In genomic region chr13:39522329-39522728, GRCh38 we compare ENCODE assay signal across 23 cellular contexts.
DNase-seq lines count a peak whose midpoint lies in the region; ATAC-seq and TF ChIP-seq lines count a peak whose summit lies in the region.
"Had no signal": no experiment of that assay in that cellular context is flagged by ENCODE, and none has a peak within 500 bp of the region (broad histone marks: within the 10 kb centered on the region; RNA-seq: fewer than 3 reads in every experiment).

No MANE protein-coding gene starts in this region.

- 71 to 87% (median 82%) methylated on average over 4 of the region's 4 CpGs for WGBS in heart left ventricle, 4 donors
- 88% methylated on average over 2 of the region's 4 CpGs; no CpG with 5 or more reads in 1 of the 2 experiments for WGBS in IMR-90 (ENCODE audit: extremely low coverage in 2 of 2, insufficient read length in 1 of 2), 2 experiments

- no peak overlapping the region for H4K8ac ChIP-seq in IMR-90 (ENCODE audit: low read depth in 2 of 2, low read length in 2 of 2)

- CTCF ChIA-PET in IMR-90 (lab: Yijun Ruan, JAX), result no interaction called here

- no peak overlapping the region for H3K14ac ChIP-seq in IMR-90 (replicated peaks; ENCODE audit: low read depth, low read length)

- peak overlapping the region in 1 of 12 donors; percentile 2 for H3K27ac ChIP-seq in heart left ventricle
- H3K27ac ChIP-seq in IMR-90 (ENCODE audit: insufficient read depth, low read length), result no peak overlapping the region
- H3K27ac ChIP-seq: A549; BLaER1 treated with 17β-estradiol and CSF1 and Interleukin-3, amounts not matched to agents 10 nM and 100 nM; GM23248 had no signal

- TF ChIP-seq CTCF in heart left ventricle (IDR thresholded peaks at IDR 0.05) (no peak), IMR-90 (conservative IDR thresholded peaks at IDR 0.05; ENCODE audit: low read depth, low read length) (no peak)

- no peak overlapping the region for H2BK20ac ChIP-seq in IMR-90 (ENCODE audit: low read depth, low read length)

- H2AK9ac ChIP-seq in IMR-90 (replicated peaks; ENCODE audit: low read depth, low read length, poor library complexity), result no peak overlapping the region

- H3K9me3 ChIP-seq in heart left ventricle (no peaks in the 10 kb centered on the region), IMR-90 (ENCODE audit: control insufficient read depth, insufficient read depth, low read length) (no peaks in the 10 kb centered on the region)
- H3K9me3 ChIP-seq: A549; BE2C; BLaER1 treated with 17β-estradiol and CSF1 and Interleukin-3, amounts not matched to agents 10 nM and 100 nM had no signal

- in situ Hi-C loops in IMR-90 (cut with MboI; ENCODE audit: low sequenced_read_pairs), result no loop called here

- POLR2A ChIA-PET in IMR-90 (lab: Charles Lee; ENCODE audit: unreplicated experiment), result no interaction called here

- TF ChIP-seq RAD21 in IMR-90 (IDR thresholded peaks at IDR 0.05; ENCODE audit: low read length), result no peak

- no peaks in the 10 kb centered on the region for H4K20me1 ChIP-seq in IMR-90 (ENCODE audit: insufficient read depth, low read length)
- H4K20me1 ChIP-seq: BLaER1 treated with 17β-estradiol and CSF1 and Interleukin-3, amounts not matched to agents 10 nM and 100 nM had no signal

- DNase-seq in heart left ventricle (no peak), left cardiac atrium (no peak), IMR-90 (no peak), left ventricle myocardium superior (no peak), pons (ENCODE audit: low spot score) (peak; percentile 31), T-helper 9 cell (no peak), NCI-H1092 treated with DMSO at 0.1 percent for 48 hours (lab: John Stamatoyannopoulos, UW) (no peak)
- DNase-seq: 8988T; ACHN; AML-193; BE2C; CD4-positive, alpha-beta T cell; CD8-positive, alpha-beta memory T cell; DMS 273 treated with DMSO at 0.1 percent for 48 hours; DMS79; EL; GDM1; GM23248; H9 had no signal

- intact Hi-C loops in heart left ventricle (cut with DNase I) (loop anchor here in 7 of 10 donors (5.0 to 10.0 kb wide), 5 partner anchors 52 to 108 kb away; partner anchors contain the start of gene LHFPL6 (in 1 of the 7)), left cardiac atrium (cut with DNase I) (no loop called here), IMR-90 (cut with micrococcal nuclease) (no loop called here), left ventricle myocardium superior (cut with micrococcal nuclease) (no loop called here)

- no peak overlapping the region for H4K91ac ChIP-seq in IMR-90 (ENCODE audit: insufficient read depth, low read depth, low read length)

- no peaks in the 10 kb centered on the region for H3K27me3 ChIP-seq in heart left ventricle
- no peaks in the 10 kb centered on the region for H3K27me3 ChIP-seq in IMR-90 (ENCODE audit: control insufficient read depth, insufficient read depth, low read length)
- H3K27me3 ChIP-seq: BE2C; BLaER1 treated with 17β-estradiol and CSF1 and Interleukin-3, amounts not matched to agents 10 nM and 100 nM had no signal

- no peak overlapping the region for H2AFZ ChIP-seq in IMR-90 (replicated peaks; ENCODE audit: low read length, poor library complexity)
- H2AFZ ChIP-seq: GM23248 had no signal

- BruUV-seq in IMR-90 (replicated peaks; lab: Mats Ljungman, UMichigan), result no TSS peak

- no peak overlapping the region for H3K9ac ChIP-seq in IMR-90 (ENCODE audit: low read depth, low read length)
- H3K9ac ChIP-seq: BLaER1 treated with 17β-estradiol and CSF1 and Interleukin-3, amounts not matched to agents 10 nM and 100 nM; GM23248 had no signal

- TF ChIP-seq POLR2A in heart left ventricle (IDR thresholded peaks at IDR 0.05) (no peak), IMR-90 (IDR thresholded peaks at IDR 0.05; ENCODE audit: low read depth, low read length) (no peak)

- H3K4me2 ChIP-seq in IMR-90 (ENCODE audit: low read depth, low read length), result no peak overlapping the region
- H3K4me2 ChIP-seq: A549; BLaER1 treated with 17β-estradiol and CSF1 and Interleukin-3, amounts not matched to agents 10 nM and 100 nM had no signal

- H3K4me3 ChIP-seq in heart left ventricle (no peak overlapping the region), IMR-90 (ENCODE audit: insufficient read depth, low read depth, low read length) (no peak overlapping the region)
- H3K4me3 ChIP-seq: A549; BLaER1 treated with 17β-estradiol and CSF1 and Interleukin-3, amounts not matched to agents 10 nM and 100 nM; GM12878; GM23248 had no signal

- peaks cover 4% of the 10 kb centered on the region for H3K9me1 ChIP-seq in IMR-90 (ENCODE audit: insufficient read depth, low read length)

- no peak overlapping the region for H3K56ac ChIP-seq in IMR-90 (ENCODE audit: extremely low read depth, insufficient read depth, low read length)

- no peak overlapping the region for H3K4ac ChIP-seq in IMR-90 (ENCODE audit: low read depth, low read length)

- ATAC-seq in heart left ventricle (peak; percentile 43 to 73 (median 46)), left cardiac atrium (no peak), IMR-90 (ENCODE audit: low read depth) (no peak), left ventricle myocardium superior (peak; percentile 45)
- ATAC-seq: A549, GM12878, HCT116 had no signal

- 0 out of 2 replicates have a peak overlapping the region, but pooled peaks have one; percentile 20 for H2AK5ac ChIP-seq in IMR-90 (ENCODE audit: low read depth, low read length)

- dilution Hi-C loops in IMR-90 (cut with HindIII; ENCODE audit: low sequenced_read_pairs, unreplicated experiment), result no loop called here

- H4K5ac ChIP-seq in IMR-90 (ENCODE audit: low read depth, low read length), result no peak overlapping the region

- no peak overlapping the region for H2BK5ac ChIP-seq in IMR-90 (ENCODE audit: low read depth, low read length, poor library complexity, severe bottlenecking)

- H3K36me3 ChIP-seq in heart left ventricle (no peaks in the 10 kb centered on the region), IMR-90 (ENCODE audit: control insufficient read depth, insufficient read depth, low read length) (no peaks in the 10 kb centered on the region)
- H3K36me3 ChIP-seq: BE2C; BLaER1 treated with 17β-estradiol and CSF1 and Interleukin-3, amounts not matched to agents 10 nM and 100 nM had no signal

- no peak overlapping the region for H3K23ac ChIP-seq in IMR-90 (ENCODE audit: low read depth, low read length)

- no peak overlapping the region for H2BK120ac ChIP-seq in IMR-90 (ENCODE audit: low read depth, low read length)

- H3K18ac ChIP-seq in IMR-90 (ENCODE audit: low read depth, low read length), result no peak overlapping the region

- H3K4me1 ChIP-seq in heart left ventricle, result peaks cover 0 to 84% (median 52%) of the 10 kb centered on the region in 12 donors
- H3K4me1 ChIP-seq in IMR-90 (ENCODE audit: control insufficient read depth, insufficient read depth, low read length), result peaks cover 9% of the 10 kb centered on the region
- H3K4me1 ChIP-seq: BE2C; BLaER1 treated with 17β-estradiol and CSF1 and Interleukin-3, amounts not matched to agents 10 nM and 100 nM had no signal

- H3K79me1 ChIP-seq in IMR-90 (ENCODE audit: low read depth in 1 of 2, low read length in 2 of 2), result peaks cover 23 to 44% of the 10 kb centered on the region in 2 experiments

- no peak overlapping the region for H2BK15ac ChIP-seq in IMR-90 (ENCODE audit: low read depth, low read length)

TF ChIP-seq in IMR-90, 13 proteins besides CTCF, POLR2A, EP300 and RAD21:
- TF ChIP-seq USF2 (IDR thresholded peaks at IDR 0.05; ENCODE audit: low read depth, low read length) (no peak), CEBPB (IDR thresholded peaks at IDR 0.05; ENCODE audit: low read depth, low read length) (no peak), MAFK (IDR thresholded peaks at IDR 0.05; ENCODE audit: low read depth, low read length) (no peak), CHD1 (IDR thresholded peaks at IDR 0.05; ENCODE audit: low read depth, low read length) (no peak), MXI1 (IDR thresholded peaks at IDR 0.05; ENCODE audit: borderline replicate concordance, low read depth, low read length) (no peak), NFE2L2 (IDR thresholded peaks at IDR 0.05; ENCODE audit: low read depth, low read length) (no peak), FOS (IDR thresholded peaks at IDR 0.05; ENCODE audit: low read depth, low read length) (no peak), RFX5 (IDR thresholded peaks at IDR 0.05; ENCODE audit: low read depth, low read length) (no peak), RCOR1 (IDR thresholded peaks at IDR 0.05; ENCODE audit: insufficient replicate concordance, low read length) (no peak), SMC3 (IDR thresholded peaks at IDR 0.05; ENCODE audit: low read depth, low read length) (no peak)
- TF ChIP-seq, protein P1, sequence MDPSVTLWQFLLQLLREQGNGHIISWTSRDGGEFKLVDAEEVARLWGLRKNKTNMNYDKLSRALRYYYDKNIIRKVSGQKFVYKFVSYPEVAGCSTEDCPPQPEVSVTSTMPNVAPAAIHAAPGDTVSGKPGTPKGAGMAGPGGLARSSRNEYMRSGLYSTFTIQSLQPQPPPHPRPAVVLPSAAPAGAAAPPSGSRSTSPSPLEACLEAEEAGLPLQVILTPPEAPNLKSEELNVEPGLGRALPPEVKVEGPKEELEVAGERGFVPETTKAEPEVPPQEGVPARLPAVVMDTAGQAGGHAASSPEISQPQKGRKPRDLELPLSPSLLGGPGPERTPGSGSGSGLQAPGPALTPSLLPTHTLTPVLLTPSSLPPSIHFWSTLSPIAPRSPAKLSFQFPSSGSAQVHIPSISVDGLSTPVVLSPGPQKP (IDR thresholded peaks at IDR 0.05; ENCODE audit: borderline replicate concordance, low read depth, low read length), result no peak
TF ChIP-seq in IMR-90: peak in this region for 0.

Comparison
In these comparisons a context has a peak if more than half of its experiments do, and no peak if none do; other contexts are left out.
1. ATAC-seq: peak in heart left ventricle (4 of 4) and left ventricle myocardium superior (single experiment); none in left cardiac atrium (0 of 2) and IMR-90 (single experiment).
2. intact Hi-C loops: an anchor here in heart left ventricle (5.0 to 10.0 kb wide); none called in left cardiac atrium, IMR-90 and left ventricle myocardium superior.